ENCODE assay signal across 29 cellular contexts in genomic region chr17:80881321-80881720, GRCh38.
DNase-seq lines count a peak whose midpoint lies in the region; ATAC-seq and TF ChIP-seq lines count a peak whose summit lies in the region.
"Had no signal": no experiment of that assay in that cellular context is flagged by ENCODE, and none has a peak within 500 bp of the region (broad histone marks: within the 10 kb centered on the region; RNA-seq: fewer than 3 reads in every experiment).

No MANE protein-coding gene starts in this region.

- WGBS in right cardiac atrium, result 92% methylated on average over 13 of the region's 13 CpGs
- WGBS in right lobe of liver (ENCODE audit: insufficient coverage, low coverage, low lambda C conversion rate, missing lambda C conversion rate), result 62% methylated on average over 9 of the region's 13 CpGs

- H3K4me1 ChIP-seq in right cardiac atrium (ENCODE audit: control insufficient read depth, insufficient read depth, low read length) (no peaks in the 10 kb centered on the region), left ventricle myocardium inferior (peaks cover 13% of the 10 kb centered on the region), RWPE2 (ENCODE audit: insufficient read depth, poor library complexity, severe bottlenecking) (no peaks in the 10 kb centered on the region), right lobe of liver (no peaks in the 10 kb centered on the region)
- H3K4me1 ChIP-seq: Caco-2, parathyroid adenoma, tibial artery had no signal

- no peak for TF ChIP-seq CTCF in left ventricle myocardium inferior (IDR thresholded peaks at IDR 0.05; ENCODE audit: borderline replicate concordance)
- TF ChIP-seq CTCF in RWPE2 (IDR thresholded peaks at IDR 0.05; ENCODE audit: poor library complexity, severe bottlenecking), result no peak
- TF ChIP-seq CTCF in right lobe of liver (IDR thresholded peaks at IDR 0.05), result no peak

- peaks cover 64% of the 10 kb centered on the region for H3K36me3 ChIP-seq in left ventricle myocardium inferior
- H3K36me3 ChIP-seq in RWPE2 (ENCODE audit: low read depth), result peaks cover 39% of the 10 kb centered on the region
- H3K36me3 ChIP-seq in right lobe of liver, result peaks cover 0 to 16% (median 0%) of the 10 kb centered on the region in 4 donors
- H3K36me3 ChIP-seq: neural progenitor cell had no signal

- H3K27ac ChIP-seq in right cardiac atrium (ENCODE audit: low read length) (no peak overlapping the region), left ventricle myocardium inferior (replicated peaks) (no peak overlapping the region), RWPE2 (ENCODE audit: poor library complexity, severe bottlenecking) (no peak overlapping the region), right lobe of liver (no peak overlapping the region)
- H3K27ac ChIP-seq: gastrocnemius medialis, hepatocyte, neural progenitor cell, parathyroid adenoma, tibial artery had no signal

- DNase-seq in right cardiac atrium, result peak in 2 of 3 donors; percentile 11 to 17
- DNase-seq in left ventricle myocardium inferior, result no peak
- DNase-seq in RWPE2 (ENCODE audit: low spot score), result peak; percentile 21
- DNase-seq in right lobe of liver, result peak in 2 of 3 donors; percentile 19 to 21
- DNase-seq in activated naive CD4-positive, alpha-beta T cell treated with Interleukin-2 at 50 U/mL for 16 hours, result no peak
- no peak for DNase-seq in dermis blood vessel endothelial cell
- DNase-seq: activated CD4-positive, alpha-beta memory T cell treated with anti-CD3 and anti-CD28 coated beads for 36 hours; activated CD8-positive, alpha-beta memory T cell treated with anti-CD3 and anti-CD28 coated beads, Interleukin-2, amount 50 U/mL, for 48 hours; amygdala; C1 segment of cervical spinal cord; Caco-2; H9; mesenchymal stem cell; NCI-H1694; NCI-H748 treated with DMSO at 0.1 percent for 48 hours; RPMI8226; stimulated activated CD4-positive, alpha-beta T cell treated with anti-CD3 and anti-CD28 coated beads, Interleukin-12 subunit alpha, Interleukin-12 subunit beta, amount 100 ng/mL, for 4 hours; stimulated activated CD4-positive, alpha-beta T cell treated with anti-CD3 and anti-CD28 coated beads, Interleukin-4, amount 100 ng/mL, for 1 hour; T-helper 17 cell; tibial artery had no signal

- intact Hi-C loops in right cardiac atrium (cut with DNase I), result no loop called here
- intact Hi-C loops in left ventricle myocardium inferior (cut with micrococcal nuclease), result no loop called here
- intact Hi-C loops in right lobe of liver (cut with DNase I), result no loop called here

- no peak for ATAC-seq in right cardiac atrium
- ATAC-seq in RWPE2 (ENCODE audit: low read depth), result no peak
- no peak for ATAC-seq in right lobe of liver
- no peak for ATAC-seq in GM19452 (IDR thresholded peaks at IDR 0.05; ENCODE audit: unreplicated experiment)
- ATAC-seq: activated CD4-positive, CD25-positive, alpha-beta regulatory T cell treated with anti-CD3 and anti-CD28 coated beads, Interleukin-2, amount 50 U/mL, for 24 hours; activated naive CD4-positive, alpha-beta T cell treated with anti-CD3 and anti-CD28 coated beads, Interleukin-2, amount 50 U/mL, for 72 hours; left colon; SK-N-SH treated with all-trans-retinoic acid at 6 μM for 48 hours; T-helper 17 cell had no signal

- no peak for TF ChIP-seq POLR2A in right lobe of liver (IDR thresholded peaks at IDR 0.05)

- H3K27me3 ChIP-seq in right cardiac atrium (ENCODE audit: control insufficient read depth, insufficient read depth) (no peaks in the 10 kb centered on the region), left ventricle myocardium inferior (ENCODE audit: low read depth) (no peaks in the 10 kb centered on the region), RWPE2 (ENCODE audit: insufficient read depth, poor library complexity, severe bottlenecking) (no peaks in the 10 kb centered on the region), right lobe of liver (no peaks in the 10 kb centered on the region)
- H3K27me3 ChIP-seq: gastrocnemius medialis, hepatocyte, neural progenitor cell, tibial artery had no signal

- H3K4me3 ChIP-seq in right cardiac atrium (ENCODE audit: low read length) (no peak overlapping the region), left ventricle myocardium inferior (no peak overlapping the region), RWPE2 (ENCODE audit: severe bottlenecking) (no peak overlapping the region), right lobe of liver (no peak overlapping the region)
- H3K4me3 ChIP-seq: gastrocnemius medialis, hepatocyte, neural progenitor cell, tibial artery had no signal

- H3K9me3 ChIP-seq in right cardiac atrium (ENCODE audit: control insufficient read depth, low read length) (no peaks in the 10 kb centered on the region), left ventricle myocardium inferior (replicated peaks) (no peaks in the 10 kb centered on the region), RWPE2 (ENCODE audit: severe bottlenecking) (no peaks in the 10 kb centered on the region), right lobe of liver (no peaks in the 10 kb centered on the region)
- H3K9me3 ChIP-seq: Caco-2, gastrocnemius medialis, tibial artery had no signal

Comparison
In these comparisons a context has a peak if more than half of its experiments do, and no peak if none do; other contexts are left out.
1. DNase-seq: peak in right cardiac atrium (2 of 3), RWPE2 (single experiment) and right lobe of liver (2 of 3); none in left ventricle myocardium inferior (single experiment), activated naive CD4-positive, alpha-beta T cell treated with Interleukin-2 at 50 U/mL for 16 hours (single experiment) and dermis blood vessel endothelial cell (single experiment).